13 cellular contexts compared by ENCODE assay signal in the genomic region with DNA sequence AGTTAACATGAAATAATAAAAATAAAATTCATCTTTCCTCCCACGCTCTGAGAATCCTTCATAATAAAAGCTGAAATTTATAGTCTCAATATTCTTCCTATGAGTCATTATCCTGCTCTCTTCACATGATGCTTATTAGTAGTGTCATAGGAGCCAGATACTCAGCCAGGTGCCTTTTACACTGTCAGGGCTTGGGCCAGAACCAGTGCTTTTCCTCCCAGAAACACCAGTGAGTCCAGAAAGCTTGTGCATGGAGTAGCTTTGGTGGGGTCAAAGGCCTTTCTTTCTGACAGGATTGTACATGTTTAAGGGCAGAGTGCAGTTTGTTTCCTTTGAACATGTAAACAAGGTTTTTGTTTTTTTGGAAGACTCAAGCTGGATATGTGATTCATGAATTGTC. TPM values are rescaled to one million over a fixed set of nuclear protein-coding genes. Genes with fewer than 3 reads are reported as not detected.
DNase-seq lines count a peak whose midpoint lies in the region; ATAC-seq lines count a peak whose summit lies in the region.
"Had no signal": no experiment of that assay in that cellular context is flagged by ENCODE, and none has a peak within 500 bp of the region (broad histone marks: within the 10 kb centered on the region; RNA-seq: fewer than 3 reads in every experiment).

No MANE protein-coding gene starts in this region.

- no peak overlapping the region for H2AK5ac ChIP-seq in mesenchymal stem cell (ENCODE audit: low read length, severe bottlenecking)

- peaks cover 12% of the 10 kb centered on the region for H3K79me1 ChIP-seq in mesenchymal stem cell (replicated peaks; ENCODE audit: low read length, poor library complexity, severe bottlenecking)

- H2BK15ac ChIP-seq in mesenchymal stem cell (ENCODE audit: low read depth, poor library complexity, severe bottlenecking), result no peak overlapping the region

- no peak overlapping the region for H4K8ac ChIP-seq in mesenchymal stem cell (ENCODE audit: low read length)

- no peak overlapping the region for H3K18ac ChIP-seq in mesenchymal stem cell (ENCODE audit: low read depth in 1 of 2, low read length in 2 of 2)

- 80% methylated on average over 1 of the region's 1 CpG for WGBS in mesenchymal stem cell

- intact Hi-C loops in sciatic nerve (cut with DNase I), result no loop called here

- H3K23ac ChIP-seq in mesenchymal stem cell (ENCODE audit: low read length in 2 of 2), result no peak overlapping the region

- H2BK12ac ChIP-seq in mesenchymal stem cell (ENCODE audit: low read length in 2 of 2), result no peak overlapping the region

- H2BK120ac ChIP-seq in mesenchymal stem cell (ENCODE audit: low read depth, low read length), result no peak overlapping the region

- no peak overlapping the region for H3K4ac ChIP-seq in mesenchymal stem cell (ENCODE audit: low read depth in 1 of 2, low read length in 2 of 2)

- H3K27me3 ChIP-seq in MG63 (no peaks in the 10 kb centered on the region), mesenchymal stem cell (ENCODE audit: control insufficient read depth in 1 of 2, insufficient read depth in 1 of 2, low read length in 2 of 2) (no peaks in the 10 kb centered on the region)
- H3K27me3 ChIP-seq in effector memory CD4-positive, alpha-beta T cell (replicated peaks; ENCODE audit: control insufficient read depth, insufficient read depth, low read length, poor library complexity, severe bottlenecking), result no peaks in the 10 kb centered on the region
- H3K27me3 ChIP-seq: BE2C, upper lobe of left lung had no signal

- H2BK5ac ChIP-seq in mesenchymal stem cell (ENCODE audit: low read depth, low read length, poor library complexity, severe bottlenecking), result no peak overlapping the region

- H3K9ac ChIP-seq in mesenchymal stem cell (ENCODE audit: low read length), result no peak overlapping the region

- no peak overlapping the region for H3K27ac ChIP-seq in mesenchymal stem cell (ENCODE audit: low read length, poor library complexity, severe bottlenecking)
- H3K27ac ChIP-seq in effector memory CD4-positive, alpha-beta T cell (ENCODE audit: insufficient read depth, low read length, poor library complexity, severe bottlenecking), result no peak overlapping the region
- H3K27ac ChIP-seq: upper lobe of left lung had no signal

- H3K4me1 ChIP-seq in mesenchymal stem cell (ENCODE audit: control insufficient read depth, insufficient read depth, low read depth, low read length), result peaks cover 4% of the 10 kb centered on the region
- no peaks in the 10 kb centered on the region for H3K4me1 ChIP-seq in effector memory CD4-positive, alpha-beta T cell (ENCODE audit: control insufficient read depth, insufficient read depth, low read length, poor library complexity, severe bottlenecking)

- no peak overlapping the region for H3K14ac ChIP-seq in mesenchymal stem cell (ENCODE audit: low read length in 2 of 2)

- no peak overlapping the region for H3K4me3 ChIP-seq in MG63
- H3K4me3 ChIP-seq in mesenchymal stem cell (ENCODE audit: insufficient read depth in 1 of 2, low read depth in 1 of 2, low read length in 2 of 2), result no peak overlapping the region
- no peak overlapping the region for H3K4me3 ChIP-seq in effector memory CD4-positive, alpha-beta T cell (ENCODE audit: insufficient read depth, low read depth, low read length, poor library complexity, severe bottlenecking)
- H3K4me3 ChIP-seq: HAP-1, upper lobe of left lung had no signal

- H2AFZ ChIP-seq in mesenchymal stem cell (ENCODE audit: low read depth, low read length), result no peak overlapping the region

- no peak overlapping the region for H4K91ac ChIP-seq in mesenchymal stem cell (ENCODE audit: low read length)

- H3K4me2 ChIP-seq in mesenchymal stem cell (ENCODE audit: low read length, poor library complexity, severe bottlenecking), result no peak overlapping the region

- H3K9me3 ChIP-seq in MG63 (no peaks in the 10 kb centered on the region), mesenchymal stem cell (ENCODE audit: control insufficient read depth, low read length) (no peaks in the 10 kb centered on the region)
- no peaks in the 10 kb centered on the region for H3K9me3 ChIP-seq in effector memory CD4-positive, alpha-beta T cell (ENCODE audit: control insufficient read depth, low read length)
- H3K9me3 ChIP-seq: BE2C, HAP-1, upper lobe of left lung had no signal

- ATAC-seq in esophagus mucosa, result peak; percentile 44
- ATAC-seq in HG02885 (IDR thresholded peaks at IDR 0.05; ENCODE audit: poor library complexity, unreplicated experiment), result no peak
- ATAC-seq in GM21786 (IDR thresholded peaks at IDR 0.05; ENCODE audit: unreplicated experiment), result no peak
- no peak for ATAC-seq in sciatic nerve
- ATAC-seq: activated CD8-positive, alpha-beta T cell treated with anti-CD3 and anti-CD28 coated beads, Interleukin-2, amount 10 ng/mL, durations not matched to agents 7 days and 5 days had no signal

- DNase-seq in COLO829 (ENCODE audit: low spot score) (peak; percentile 41), MG63 (peak; percentile 31), mesenchymal stem cell (peak; percentile 33), sciatic nerve (ENCODE audit: low spot score) (no peak)
- DNase-seq in effector memory CD4-positive, alpha-beta T cell, result no peak
- DNase-seq: activated CD8-positive, alpha-beta T cell treated with anti-CD3 and anti-CD28 coated beads, Interleukin-2, amount 10 ng/mL, durations not matched to agents 7 days and 5 days; BE2C; DMS153; upper lobe of left lung had no signal

- H3K36me3 ChIP-seq in MG63 (peaks cover 30% of the 10 kb centered on the region), mesenchymal stem cell (ENCODE audit: control insufficient read depth in 1 of 2, insufficient read depth in 2 of 2, low read depth in 1 of 2, low read length in 2 of 2) (peaks cover 7 to 27% of the 10 kb centered on the region in 2 experiments)
- H3K36me3 ChIP-seq in effector memory CD4-positive, alpha-beta T cell (ENCODE audit: control insufficient read depth, insufficient read depth, low read length), result peaks cover 17% of the 10 kb centered on the region

RNA-seq across cellular contexts. Expression of a gene that starts 6.8 kb away (rescaled TPM):
- 3.9 and 4.3 TPM in 2 replicates for total RNA-seq in MG63 (2014; rRNA removed; shearing (Covaris generic); ENCODE audit: low replicate concordance)
- total RNA-seq in esophagus mucosa (2.0 TPM), sciatic nerve (3.4 TPM)
- polyA plus RNA-seq in mesenchymal stem cell (2013, experiment 1 of 2), result 1.6 TPM
- polyA plus RNA-seq in mesenchymal stem cell (2013, experiment 2 of 2), result 1.6 TPM

RNA-seq across cellular contexts. Expression of a gene that starts 19.1 kb away (rescaled TPM):
- total RNA-seq in MG63 (2014; rRNA removed; shearing (Covaris generic); ENCODE audit: low replicate concordance), result 27.2 and 36.2 TPM in 2 replicates
- 10.6 TPM for total RNA-seq in esophagus mucosa
- polyA plus RNA-seq in mesenchymal stem cell (2013, experiment 1 of 2), result 13.5 TPM
- 14.5 TPM for polyA plus RNA-seq in mesenchymal stem cell (2013, experiment 2 of 2)
- total RNA-seq in sciatic nerve, result 5.8 TPM

Comparison
In these comparisons a context has a peak if more than half of its experiments do, and no peak if none do; other contexts are left out.
1. DNase-seq: peak in COLO829 (single experiment), MG63 (single experiment) and mesenchymal stem cell (single experiment); none in effector memory CD4-positive, alpha-beta T cell (0 of 3) and sciatic nerve (single experiment).